ENCODE assay signal across 22 cellular contexts in the genomic region with DNA sequence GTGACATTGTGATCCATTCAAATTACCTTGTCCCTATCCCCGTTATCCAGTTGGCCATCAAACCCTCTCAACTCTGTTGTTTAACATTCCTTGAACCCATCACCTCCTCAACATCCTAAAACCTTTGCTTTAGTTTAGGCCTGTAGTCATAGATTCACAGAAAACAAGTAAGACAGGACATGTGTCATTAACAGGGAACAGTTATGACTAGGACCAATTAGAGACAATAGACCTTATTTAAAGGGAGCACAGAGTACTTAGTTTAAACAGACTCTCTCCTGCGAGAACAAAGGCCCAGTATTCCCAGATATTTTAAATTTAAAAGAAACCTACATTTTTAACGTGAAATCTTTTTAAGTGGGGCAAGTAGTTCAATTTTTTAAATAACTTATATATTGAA. TPM values are rescaled to one million over a fixed set of nuclear protein-coding genes. Genes with fewer than 3 reads are reported as not detected.
DNase-seq lines count a peak whose midpoint lies in the region; ATAC-seq, FAIRE-seq and TF ChIP-seq lines count a peak whose summit lies in the region.
"Had no signal": no experiment of that assay in that cellular context is flagged by ENCODE, and none has a peak within 500 bp of the region (broad histone marks: within the 10 kb centered on the region; RNA-seq: fewer than 3 reads in every experiment).

No MANE protein-coding gene starts in this region.

- H3K27ac Mint-ChIP-seq in activated T-helper 17 cell treated with anti-CD3 and anti-CD28 coated beads, Interleukin-2, amount 50 U/mL, for 72 hours, result no peak overlapping the region
- H3K27ac Mint-ChIP-seq: CD14-positive monocyte; CD4-positive, alpha-beta memory T cell; CD8-positive, alpha-beta memory T cell had no signal

- intact Hi-C loops in left ventricle myocardium superior (cut with micrococcal nuclease), result no loop called here

- H3K9me3 Mint-ChIP-seq in activated T-helper 17 cell treated with anti-CD3 and anti-CD28 coated beads, Interleukin-2, amount 50 U/mL, for 72 hours, result peaks cover 3% of the 10 kb centered on the region

- H3K4me3 Mint-ChIP-seq in activated T-helper 17 cell treated with anti-CD3 and anti-CD28 coated beads, Interleukin-2, amount 50 U/mL, for 72 hours, result no peak overlapping the region
- H3K4me3 Mint-ChIP-seq: CD14-positive monocyte; CD8-positive, alpha-beta memory T cell had no signal

- FAIRE-seq in GM12892 (lab: Jason Lieb, UNC), result peak; percentile 5
- FAIRE-seq: A204.1, D721Med, G401.6, GM12891, GM18507 had no signal

- TF ChIP-seq POLR2A in GM12892 (IDR thresholded peaks at IDR 0.05; ENCODE audit: low read depth, low read length), result no peak

- no peaks in the 10 kb centered on the region for H3K27me3 Mint-ChIP-seq in activated T-helper 17 cell treated with anti-CD3 and anti-CD28 coated beads, Interleukin-2, amount 50 U/mL, for 72 hours
- H3K27me3 Mint-ChIP-seq: CD4-positive, alpha-beta memory T cell; CD4-positive, CD25-positive, alpha-beta regulatory T cell had no signal

- peaks cover 19% of the 10 kb centered on the region for H3K4me1 Mint-ChIP-seq in activated T-helper 17 cell treated with anti-CD3 and anti-CD28 coated beads, Interleukin-2, amount 50 U/mL, for 72 hours

- H3K36me3 Mint-ChIP-seq in activated T-helper 17 cell treated with anti-CD3 and anti-CD28 coated beads, Interleukin-2, amount 50 U/mL, for 72 hours (ENCODE audit: low read depth), result no peaks in the 10 kb centered on the region

- ATAC-seq in activated T-helper 17 cell treated with anti-CD3 and anti-CD28 coated beads, Interleukin-2, amount 50 U/mL, for 72 hours (replicated peaks), result peak; percentile 54
- no peak for ATAC-seq in left ventricle myocardium superior

- DNase-seq in GM12892 (ENCODE audit: insufficient read length), result no peak
- no peak for DNase-seq in kidney tubule cell (ENCODE audit: low spot score)
- DNase-seq in middle frontal gyrus (ENCODE audit: extremely low spot score, low spot score), result no peak
- no peak for DNase-seq in left ventricle myocardium superior
- DNase-seq: 8988T; ACHN; BE2C; C1 segment of cervical spinal cord; Caco-2; Calu3; CD4-positive, alpha-beta memory T cell; CD4-positive, CD25-positive, alpha-beta regulatory T cell; CD8-positive, alpha-beta memory T cell; DMS79 treated with DMSO at 0.1 percent for 48 hours; GF-D8 had no signal

RNA-seq across cellular contexts. Expression of gene HELB, which starts 20.0 kb away (rescaled TPM):
- 5.6 TPM for polyA plus RNA-seq in GM12892 (2012; ENCODE audit: missing spikeins)
- 10 to 100 TPM; 21.9 to 40.1 TPM for total RNA-seq in activated T-helper 17 cell treated with anti-CD3 and anti-CD28 coated beads, Interleukin-2, amount 50 U/mL, for 72 hours
- total RNA-seq in left ventricle myocardium superior, result 0.99 TPM

Comparison
In these comparisons a context has a peak if more than half of its experiments do, and no peak if none do; other contexts are left out.
1. RNA of gene HELB, which starts 20.0 kb away (total RNA-seq): 21.9 to 40.1 TPM in activated T-helper 17 cell treated with anti-CD3 and anti-CD28 coated beads, Interleukin-2, amount 50 U/mL, for 72 hours; 0.99 TPM in left ventricle myocardium superior (single experiment); every median in the first group is over 10 times any median in the second.